In genomic region chr13:67772807-67773453, GRCh38 we compare ENCODE assay signal across 18 cellular contexts.
A peak's percentile ranks its signal among the peaks of the same experiment; 100 is the strongest.
DNase-seq lines count a peak whose midpoint lies in the region; ATAC-seq, FAIRE-seq and TF ChIP-seq lines count a peak whose summit lies in the region.
"Had no signal": no experiment of that assay in that cellular context is flagged by ENCODE, and none has a peak within 500 bp of the region (broad histone marks: within the 10 kb centered on the region; RNA-seq: fewer than 3 reads in every experiment).

No MANE protein-coding gene starts in this region.

- H3K36me3 ChIP-seq in kidney (ENCODE audit: control insufficient read depth in 1 of 2, insufficient read depth in 2 of 2, low read length in 2 of 2): no peaks in the 10 kb centered on the region
- H3K36me3 ChIP-seq in breast epithelium: no peaks in the 10 kb centered on the region
- H3K36me3 ChIP-seq: BLaER1 treated with 17β-estradiol and CSF1 and Interleukin-3, amounts not matched to agents 10 nM and 100 nM had no signal

- TF ChIP-seq POLR2A in breast epithelium (IDR thresholded peaks at IDR 0.05): no peak

- H3K9me3 Mint-ChIP-seq in activated naive CD8-positive, alpha-beta T cell treated with anti-CD3 and anti-CD28 coated beads, Interleukin-2, amount 10 ng/mL, durations not matched to agents 7 days and 5 days: peaks cover 5% of the 10 kb centered on the region
- peaks cover 7% of the 10 kb centered on the region for H3K9me3 Mint-ChIP-seq in activated naive CD8-positive, alpha-beta T cell treated with anti-CD3 and anti-CD28 coated beads, Interleukin-2, amount 50 U/mL, for 24 hours
- peaks cover 4% of the 10 kb centered on the region for H3K9me3 Mint-ChIP-seq in stimulated activated effector memory CD8-positive, alpha-beta T cell treated with anti-CD3 and anti-CD28 coated beads, Interleukin-12 subunit alpha, Interleukin-12 subunit beta, amount 100 ng/mL, for 72 hours

- POLR2A ChIA-PET in activated naive CD8-positive, alpha-beta T cell treated with anti-CD3 and anti-CD28 coated beads, Interleukin-2, amount 10 ng/mL, durations not matched to agents 7 days and 5 days (lab: Charles Lee): no interaction called here

- FAIRE-seq in kidney (lab: Jason Lieb, UNC): no peak
- FAIRE-seq: GM12892, GM19239, HepG2, HTR-8/SVneo had no signal

- H3K27me3 ChIP-seq in breast epithelium: no peaks in the 10 kb centered on the region
- H3K27me3 ChIP-seq: BLaER1 treated with 17β-estradiol and CSF1 and Interleukin-3, amounts not matched to agents 10 nM and 100 nM had no signal

- intact Hi-C loops in kidney (cut with DNase I): no loop called here
- intact Hi-C loops in breast epithelium (cut with DNase I; ENCODE audit: low total_unique reads): no loop called here

- H3K4me3 ChIP-seq in kidney (ENCODE audit: low read length in 2 of 2) (no peak overlapping the region), breast epithelium (no peak overlapping the region)
- H3K4me3 ChIP-seq: BLaER1 treated with 17β-estradiol and CSF1 and Interleukin-3, amounts not matched to agents 10 nM and 100 nM had no signal

- no peak overlapping the region for H3K9ac ChIP-seq in kidney (ENCODE audit: low read length in 2 of 2)
- H3K9ac ChIP-seq: BLaER1 treated with 17β-estradiol and CSF1 and Interleukin-3, amounts not matched to agents 10 nM and 100 nM had no signal

- TF ChIP-seq CTCF in kidney (IDR thresholded peaks at IDR 0.05; ENCODE audit: borderline replicate concordance, extremely low read depth, insufficient read depth): no peak
- no peak for TF ChIP-seq CTCF in breast epithelium (IDR thresholded peaks at IDR 0.05)

- H3K9me3 ChIP-seq in kidney (ENCODE audit: control insufficient read depth in 1 of 2, low read length in 2 of 2): no peaks in the 10 kb centered on the region
- no peaks in the 10 kb centered on the region for H3K9me3 ChIP-seq in breast epithelium

- H3K36me3 Mint-ChIP-seq in activated naive CD8-positive, alpha-beta T cell treated with anti-CD3 and anti-CD28 coated beads, Interleukin-2, amount 10 ng/mL, durations not matched to agents 7 days and 5 days: no peaks in the 10 kb centered on the region
- no peaks in the 10 kb centered on the region for H3K36me3 Mint-ChIP-seq in activated naive CD8-positive, alpha-beta T cell treated with anti-CD3 and anti-CD28 coated beads, Interleukin-2, amount 50 U/mL, for 24 hours (ENCODE audit: low read depth)
- H3K36me3 Mint-ChIP-seq in stimulated activated effector memory CD8-positive, alpha-beta T cell treated with anti-CD3 and anti-CD28 coated beads, Interleukin-12 subunit alpha, Interleukin-12 subunit beta, amount 100 ng/mL, for 72 hours: no peaks in the 10 kb centered on the region
- H3K36me3 Mint-ChIP-seq: CD4-positive, CD25-positive, alpha-beta regulatory T cell had no signal

- H3K27ac Mint-ChIP-seq in activated naive CD8-positive, alpha-beta T cell treated with anti-CD3 and anti-CD28 coated beads, Interleukin-2, amount 10 ng/mL, durations not matched to agents 7 days and 5 days: no peak overlapping the region
- no peak overlapping the region for H3K27ac Mint-ChIP-seq in activated naive CD8-positive, alpha-beta T cell treated with anti-CD3 and anti-CD28 coated beads, Interleukin-2, amount 50 U/mL, for 24 hours
- H3K27ac Mint-ChIP-seq in stimulated activated effector memory CD8-positive, alpha-beta T cell treated with anti-CD3 and anti-CD28 coated beads, Interleukin-12 subunit alpha, Interleukin-12 subunit beta, amount 100 ng/mL, for 72 hours: no peak overlapping the region
- H3K27ac Mint-ChIP-seq: CD4-positive, CD25-positive, alpha-beta regulatory T cell; H9 had no signal

- H3K4me1 ChIP-seq in kidney (ENCODE audit: control insufficient read depth in 1 of 2, insufficient read depth in 1 of 2, low read depth in 1 of 2, low read length in 2 of 2) (no peaks in the 10 kb centered on the region), breast epithelium (no peaks in the 10 kb centered on the region)
- H3K4me1 ChIP-seq: BLaER1 treated with 17β-estradiol and CSF1 and Interleukin-3, amounts not matched to agents 10 nM and 100 nM had no signal

- H3K4me1 Mint-ChIP-seq in activated naive CD8-positive, alpha-beta T cell treated with anti-CD3 and anti-CD28 coated beads, Interleukin-2, amount 10 ng/mL, durations not matched to agents 7 days and 5 days: no peaks in the 10 kb centered on the region
- H3K4me1 Mint-ChIP-seq in activated naive CD8-positive, alpha-beta T cell treated with anti-CD3 and anti-CD28 coated beads, Interleukin-2, amount 50 U/mL, for 24 hours: no peaks in the 10 kb centered on the region
- no peaks in the 10 kb centered on the region for H3K4me1 Mint-ChIP-seq in stimulated activated effector memory CD8-positive, alpha-beta T cell treated with anti-CD3 and anti-CD28 coated beads, Interleukin-12 subunit alpha, Interleukin-12 subunit beta, amount 100 ng/mL, for 72 hours
- H3K4me1 Mint-ChIP-seq: CD4-positive, CD25-positive, alpha-beta regulatory T cell had no signal

- peak; percentile 20 for DNase-seq in activated naive CD8-positive, alpha-beta T cell treated with anti-CD3 and anti-CD28 coated beads, Interleukin-2, amount 10 ng/mL, durations not matched to agents 7 days and 5 days
- DNase-seq in activated naive CD8-positive, alpha-beta T cell treated with anti-CD3 and anti-CD28 coated beads, Interleukin-2, amount 50 U/mL, for 24 hours: no peak
- DNase-seq in kidney (peak; percentile 59), ureter (ENCODE audit: low spot score) (no peak), breast epithelium (ENCODE audit: low spot score in 2 of 2) (no peak)
- no peak for DNase-seq in stimulated activated effector memory CD8-positive, alpha-beta T cell treated with anti-CD3 and anti-CD28 coated beads, Interleukin-12 subunit alpha, Interleukin-12 subunit beta, amount 100 ng/mL, for 72 hours (ENCODE audit: low spot score in 2 of 2)
- DNase-seq: ACHN; Calu3; CD4-positive, CD25-positive, alpha-beta regulatory T cell; DMS79; GOT3; H9 had no signal

- H3K27ac ChIP-seq in kidney (ENCODE audit: low read depth in 2 of 2, low read length in 2 of 2) (no peak overlapping the region), breast epithelium (no peak overlapping the region)
- H3K27ac ChIP-seq: BLaER1 treated with 17β-estradiol and CSF1 and Interleukin-3, amounts not matched to agents 10 nM and 100 nM had no signal

- H3K27me3 Mint-ChIP-seq in activated naive CD8-positive, alpha-beta T cell treated with anti-CD3 and anti-CD28 coated beads, Interleukin-2, amount 10 ng/mL, durations not matched to agents 7 days and 5 days: no peaks in the 10 kb centered on the region
- H3K27me3 Mint-ChIP-seq in activated naive CD8-positive, alpha-beta T cell treated with anti-CD3 and anti-CD28 coated beads, Interleukin-2, amount 50 U/mL, for 24 hours: no peaks in the 10 kb centered on the region
- H3K27me3 Mint-ChIP-seq: CD4-positive, CD25-positive, alpha-beta regulatory T cell had no signal

- ATAC-seq in activated naive CD8-positive, alpha-beta T cell treated with anti-CD3 and anti-CD28 coated beads, Interleukin-2, amount 10 ng/mL, durations not matched to agents 7 days and 5 days (ENCODE audit: low read depth): no peak
- ATAC-seq in activated naive CD8-positive, alpha-beta T cell treated with anti-CD3 and anti-CD28 coated beads, Interleukin-2, amount 50 U/mL, for 24 hours: no peak
- ATAC-seq in stimulated activated effector memory CD8-positive, alpha-beta T cell treated with anti-CD3 and anti-CD28 coated beads, Interleukin-12 subunit alpha, Interleukin-12 subunit beta, amount 100 ng/mL, for 72 hours: peak; percentile 48
- no peak for ATAC-seq in HG03457 (IDR thresholded peaks at IDR 0.05; ENCODE audit: unreplicated experiment)
- ATAC-seq: HepG2 had no signal

- no peak overlapping the region for H3K4me3 Mint-ChIP-seq in activated naive CD8-positive, alpha-beta T cell treated with anti-CD3 and anti-CD28 coated beads, Interleukin-2, amount 10 ng/mL, durations not matched to agents 7 days and 5 days
- H3K4me3 Mint-ChIP-seq in activated naive CD8-positive, alpha-beta T cell treated with anti-CD3 and anti-CD28 coated beads, Interleukin-2, amount 50 U/mL, for 24 hours: no peak overlapping the region
- H3K4me3 Mint-ChIP-seq in stimulated activated effector memory CD8-positive, alpha-beta T cell treated with anti-CD3 and anti-CD28 coated beads, Interleukin-12 subunit alpha, Interleukin-12 subunit beta, amount 100 ng/mL, for 72 hours: no peak overlapping the region
- H3K4me3 Mint-ChIP-seq: CD4-positive, CD25-positive, alpha-beta regulatory T cell; H9 had no signal

Comparison
In these comparisons a context has a peak if more than half of its experiments do, and no peak if none do; other contexts are left out.
1. DNase-seq: peak in activated naive CD8-positive, alpha-beta T cell treated with anti-CD3 and anti-CD28 coated beads, Interleukin-2, amount 10 ng/mL, durations not matched to agents 7 days and 5 days (single experiment) and kidney (single experiment); none in activated naive CD8-positive, alpha-beta T cell treated with anti-CD3 and anti-CD28 coated beads, Interleukin-2, amount 50 U/mL, for 24 hours (single experiment), stimulated activated effector memory CD8-positive, alpha-beta T cell treated with anti-CD3 and anti-CD28 coated beads, Interleukin-12 subunit alpha, Interleukin-12 subunit beta, amount 100 ng/mL, for 72 hours (0 of 2), ureter (single experiment) and breast epithelium (0 of 2).